12 cellular contexts compared by ENCODE assay signal in the genomic region with DNA sequence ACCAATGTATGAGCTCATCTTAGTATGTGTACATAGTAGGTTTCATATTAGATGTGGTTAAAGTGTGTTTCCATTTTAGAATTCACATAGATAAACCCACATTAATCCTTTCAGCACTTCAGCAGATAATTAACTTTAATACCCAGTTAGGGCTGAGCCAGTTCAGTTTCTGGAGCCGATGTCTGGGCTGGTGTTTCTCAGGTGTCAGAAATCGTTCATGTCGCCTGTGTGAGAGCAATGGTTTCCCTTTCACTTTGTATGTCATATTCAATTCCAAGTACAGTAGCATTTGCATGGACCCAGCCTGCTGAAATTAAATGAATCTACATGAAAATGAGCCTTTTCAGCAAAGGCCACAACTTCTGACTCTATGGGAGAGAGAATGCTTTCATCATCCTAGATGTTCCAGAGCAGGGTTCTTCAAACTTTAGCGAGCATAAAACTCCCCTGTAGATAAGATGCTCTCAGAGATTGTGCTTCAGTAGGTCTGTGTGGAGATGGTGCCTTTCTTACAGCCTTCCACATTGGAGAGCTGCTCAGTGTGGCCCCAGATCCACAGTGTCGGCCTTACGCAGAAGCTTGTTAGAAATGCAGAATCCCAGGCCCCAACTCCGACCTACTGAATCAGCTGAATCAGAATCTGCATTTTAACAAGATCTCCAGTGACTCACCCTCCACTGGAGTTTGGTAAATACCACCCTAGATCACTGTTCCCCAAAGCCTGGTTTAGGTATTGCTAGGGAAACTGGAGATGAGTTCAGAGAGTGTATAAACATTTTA. TPM values are rescaled to one million over a fixed set of nuclear protein-coding genes. Genes with fewer than 3 reads are reported as not detected.
DNase-seq lines count a peak whose midpoint lies in the region; ATAC-seq, FAIRE-seq and TF ChIP-seq lines count a peak whose summit lies in the region.
"Had no signal": no experiment of that assay in that cellular context is flagged by ENCODE, and none has a peak within 500 bp of the region (broad histone marks: within the 10 kb centered on the region; RNA-seq: fewer than 3 reads in every experiment).

No MANE protein-coding gene starts in this region.

- H3K4me2 ChIP-seq in KMS-11 = peak overlapping the region; percentile 58

- H3K36me3 ChIP-seq in KMS-11 (ENCODE audit: insufficient read depth) = no peaks in the 10 kb centered on the region
- H3K36me3 ChIP-seq: lower lobe of right lung had no signal

- H3K79me2 ChIP-seq in KMS-11 (ENCODE audit: insufficient read depth, low read depth) = no peaks in the 10 kb centered on the region

- H3K4me3 ChIP-seq in KMS-11 (IDR thresholded peaks at IDR 0.05; ENCODE audit: insufficient read depth, low read depth, low read length) = no peak overlapping the region
- H3K4me3 ChIP-seq: lower lobe of right lung had no signal

- H3K4me3 Mint-ChIP-seq in activated CD4-positive, alpha-beta T cell treated with anti-CD3 and anti-CD28 coated beads, Interleukin-2, amount 10 ng/mL, durations not matched to agents 7 days and 5 days = peak overlapping the region; percentile 44
- H3K4me3 Mint-ChIP-seq in naive thymus-derived CD8-positive, alpha-beta T cell = peak overlapping the region in 9 of 10 donors; percentile 8 to 57 (median 40)
- no peak overlapping the region for H3K4me3 Mint-ChIP-seq in endothelial cell (ENCODE audit: unreplicated experiment)

- peak; percentile 77 for ATAC-seq in GM21786 (IDR thresholded peaks at IDR 0.05; ENCODE audit: unreplicated experiment)
- no peak for ATAC-seq in naive thymus-derived CD8-positive, alpha-beta T cell
- ATAC-seq: lower lobe of right lung had no signal

- peak overlapping the region; percentile 30; the same call in 1 of the 2 replicates for H3K9ac ChIP-seq in KMS-11

- no peaks in the 10 kb centered on the region for H4K20me1 ChIP-seq in KMS-11 (ENCODE audit: insufficient read depth)

- POLR2A ChIA-PET in activated CD4-positive, alpha-beta T cell treated with anti-CD3 and anti-CD28 coated beads, Interleukin-2, amount 10 ng/mL, durations not matched to agents 7 days and 5 days (lab: Charles Lee) = interaction anchor here (0.6 kb wide), 1 partner anchor 25 kb away, joined by 3 read pairs; no protein-coding TSS in a partner anchor
- POLR2A ChIA-PET in naive thymus-derived CD8-positive, alpha-beta T cell (lab: Charles Lee) = no interaction called here

- H3K9me3 Mint-ChIP-seq in activated CD4-positive, alpha-beta T cell treated with anti-CD3 and anti-CD28 coated beads, Interleukin-2, amount 10 ng/mL, durations not matched to agents 7 days and 5 days = no peaks in the 10 kb centered on the region
- H3K9me3 Mint-ChIP-seq in naive thymus-derived CD8-positive, alpha-beta T cell = no peaks in the 10 kb centered on the region
- no peaks in the 10 kb centered on the region for H3K9me3 Mint-ChIP-seq in endothelial cell (ENCODE audit: unreplicated experiment)

- H3K27ac ChIP-seq in KMS-11 = peak overlapping the region; percentile 32
- H3K27ac ChIP-seq: lower lobe of right lung had no signal

- no peaks in the 10 kb centered on the region for H3K27me3 ChIP-seq in KMS-11 (ENCODE audit: insufficient read depth, low read depth)

- peaks cover 8% of the 10 kb centered on the region for H3K4me1 Mint-ChIP-seq in activated CD4-positive, alpha-beta T cell treated with anti-CD3 and anti-CD28 coated beads, Interleukin-2, amount 10 ng/mL, durations not matched to agents 7 days and 5 days
- H3K4me1 Mint-ChIP-seq in naive thymus-derived CD8-positive, alpha-beta T cell = peaks cover 0 to 6% (median 3%) of the 10 kb centered on the region in 4 donors
- no peaks in the 10 kb centered on the region for H3K4me1 Mint-ChIP-seq in endothelial cell (ENCODE audit: unreplicated experiment)

- CTCF ChIA-PET in activated CD4-positive, alpha-beta T cell treated with anti-CD3 and anti-CD28 coated beads, Interleukin-2, amount 10 ng/mL, durations not matched to agents 7 days and 5 days (lab: Charles Lee) = no interaction called here

- H2AFZ ChIP-seq in KMS-11 (ENCODE audit: low read depth) = peak overlapping the region; percentile 87

- TF ChIP-seq CTCF in KMS-11 (conservative IDR thresholded peaks at IDR 0.05; ENCODE audit: low read depth, low read length) = no peak
- no peak for TF ChIP-seq CTCF in endothelial cell (IDR thresholded peaks at IDR 0.05; ENCODE audit: unreplicated experiment)

- H3K27me3 Mint-ChIP-seq in activated CD4-positive, alpha-beta T cell treated with anti-CD3 and anti-CD28 coated beads, Interleukin-2, amount 10 ng/mL, durations not matched to agents 7 days and 5 days = peaks cover 8% of the 10 kb centered on the region
- peaks cover 8 to 26% (median 17%) of the 10 kb centered on the region in 5 donors for H3K27me3 Mint-ChIP-seq in naive thymus-derived CD8-positive, alpha-beta T cell
- H3K27me3 Mint-ChIP-seq in endothelial cell (ENCODE audit: unreplicated experiment) = no peaks in the 10 kb centered on the region

- no peak for DNase-seq in activated CD4-positive, alpha-beta T cell treated with anti-CD3 and anti-CD28 coated beads, Interleukin-2, amount 10 ng/mL, durations not matched to agents 7 days and 5 days
- DNase-seq in activated CD4-positive, alpha-beta T cell treated with anti-CD3 and anti-CD28 coated beads, Interleukin-2, amount 50 U/mL, for 1 hour = no peak
- DNase-seq in naive thymus-derived CD8-positive, alpha-beta T cell = no peak
- DNase-seq in NCI-H187 (lab: John Stamatoyannopoulos, UW) (no peak), endothelial cell (ENCODE audit: low spot score) (no peak), HTR-8/SVneo (ENCODE audit: insufficient read length, low spot score) (no peak)
- DNase-seq: effector memory CD4-positive, alpha-beta T cell; lower lobe of right lung; NCI-H345 had no signal

- no peak for FAIRE-seq in HTR-8/SVneo (lab: Jason Lieb, UNC)

- no peaks in the 10 kb centered on the region for H3K36me3 Mint-ChIP-seq in activated CD4-positive, alpha-beta T cell treated with anti-CD3 and anti-CD28 coated beads, Interleukin-2, amount 10 ng/mL, durations not matched to agents 7 days and 5 days (ENCODE audit: low read depth)
- H3K36me3 Mint-ChIP-seq in naive thymus-derived CD8-positive, alpha-beta T cell = no peaks in the 10 kb centered on the region
- H3K36me3 Mint-ChIP-seq in endothelial cell (ENCODE audit: low read depth, unreplicated experiment) = no peaks in the 10 kb centered on the region

- H3K27ac Mint-ChIP-seq in activated CD4-positive, alpha-beta T cell treated with anti-CD3 and anti-CD28 coated beads, Interleukin-2, amount 10 ng/mL, durations not matched to agents 7 days and 5 days = peak overlapping the region; percentile 11
- H3K27ac Mint-ChIP-seq in naive thymus-derived CD8-positive, alpha-beta T cell = no peak overlapping the region
- no peak overlapping the region for H3K27ac Mint-ChIP-seq in endothelial cell (ENCODE audit: unreplicated experiment)

- peaks cover 16% of the 10 kb centered on the region for H3K4me1 ChIP-seq in KMS-11 (ENCODE audit: low read depth, poor library complexity, severe bottlenecking)
- H3K4me1 ChIP-seq: lower lobe of right lung had no signal

RNA-seq across cellular contexts. Expression of a gene that starts 19.6 kb away (rescaled TPM):
- not detected for total RNA-seq in activated CD4-positive, alpha-beta T cell treated with anti-CD3 and anti-CD28 coated beads, Interleukin-2, amount 10 ng/mL, durations not matched to agents 7 days and 5 days
- total RNA-seq in naive thymus-derived CD8-positive, alpha-beta T cell = under 1 TPM in 1 of 2 experiments, not detected in 1; 0.10 TPM
- polyA plus RNA-seq in naive thymus-derived CD8-positive, alpha-beta T cell = under 1 TPM in 1 of 3 donors, not detected in 2; 0.05 TPM
- total RNA-seq in endothelial cell (ENCODE audit: unreplicated experiment) = 1.5 TPM
- polyA plus RNA-seq: BJ had no signal
